15 cellular contexts compared by ENCODE assay signal in genomic region chr9:131439224-131439623, GRCh38. TPM values are rescaled to one million over a fixed set of nuclear protein-coding genes. Genes with fewer than 3 reads are reported as not detected.
DNase-seq lines count a peak whose midpoint lies in the region; ATAC-seq and TF ChIP-seq lines count a peak whose summit lies in the region.
"Had no signal": no experiment of that assay in that cellular context is flagged by ENCODE, and none has a peak within 500 bp of the region (broad histone marks: within the 10 kb centered on the region; RNA-seq: fewer than 3 reads in every experiment).

No MANE protein-coding gene starts in this region.

- peak; percentile 11 for ATAC-seq in stimulated activated naive CD8-positive, alpha-beta T cell treated with anti-CD3 and anti-CD28 coated beads, Interleukin-15, Interleukin-2, amounts not matched to agents 100 U/mL and 50 U/mL, for 24 hours
- ATAC-seq in stimulated activated naive CD8-positive, alpha-beta T cell treated with anti-CD3 and anti-CD28 coated beads, Interleukin-15, amount 100 ng/mL, for 72 hours = no peak
- ATAC-seq in activated CD8-positive, alpha-beta T cell treated with anti-CD3 and anti-CD28 coated beads for 36 hours = no peak
- no peak for ATAC-seq in HG02938 (IDR thresholded peaks at IDR 0.05; ENCODE audit: unreplicated experiment)
- ATAC-seq: pancreas, sciatic nerve had no signal

- no peak for TF ChIP-seq CTCF in activated CD8-positive, alpha-beta T cell treated with anti-CD3 and anti-CD28 coated beads for 36 hours (IDR thresholded peaks at IDR 0.05)

- no peaks in the 10 kb centered on the region for H3K27me3 Mint-ChIP-seq in stimulated activated naive CD8-positive, alpha-beta T cell treated with anti-CD3 and anti-CD28 coated beads, Interleukin-15, amount 100 ng/mL, for 72 hours
- no peaks in the 10 kb centered on the region for H3K27me3 Mint-ChIP-seq in activated CD8-positive, alpha-beta T cell treated with anti-CD3 and anti-CD28 coated beads for 36 hours
- peaks cover 0 to 6% (median 1%) of the 10 kb centered on the region in 3 donors for H3K27me3 Mint-ChIP-seq in immature natural killer cell (ENCODE audit: low read depth in 3 of 3)
- H3K27me3 Mint-ChIP-seq in stimulated activated naive CD8-positive, alpha-beta T cell treated with anti-CD3 and anti-CD28 coated beads, Interleukin-15, Interleukin-2, amounts not matched to agents 100 ng/mL and 50 ng/mL, for 24 hours = no peaks in the 10 kb centered on the region

- H3K36me3 Mint-ChIP-seq in activated CD8-positive, alpha-beta T cell treated with anti-CD3 and anti-CD28 coated beads for 36 hours (ENCODE audit: low read depth) = peaks cover 50% of the 10 kb centered on the region
- peaks cover 0 to 56% (median 25%) of the 10 kb centered on the region in 3 donors for H3K36me3 Mint-ChIP-seq in immature natural killer cell
- H3K36me3 Mint-ChIP-seq in stimulated activated naive CD8-positive, alpha-beta T cell treated with anti-CD3 and anti-CD28 coated beads, Interleukin-15, Interleukin-2, amounts not matched to agents 100 ng/mL and 50 ng/mL, for 24 hours (ENCODE audit: low read depth) = peaks cover 82% of the 10 kb centered on the region

- CTCF ChIA-PET in activated CD8-positive, alpha-beta T cell treated with anti-CD3 and anti-CD28 coated beads for 36 hours (lab: Charles Lee) = interaction anchor here (0.8 to 1.2 kb wide), 4 partner anchors 11 to 61 kb away, joined by 3 to 4 read pairs (median 3); no protein-coding TSS in a partner anchor

- intact Hi-C loops in activated CD8-positive, alpha-beta T cell treated with anti-CD3 and anti-CD28 coated beads for 36 hours (cut with micrococcal nuclease) = no loop called here

- peak overlapping the region in 1 of 2 donors; percentile 59 for H3K27ac Mint-ChIP-seq in stimulated activated naive CD8-positive, alpha-beta T cell treated with anti-CD3 and anti-CD28 coated beads, Interleukin-15, amount 100 ng/mL, for 72 hours
- peak overlapping the region; percentile 77 for H3K27ac Mint-ChIP-seq in activated CD8-positive, alpha-beta T cell treated with anti-CD3 and anti-CD28 coated beads for 36 hours
- peak overlapping the region; percentile 35 to 85 (median 75) for H3K27ac Mint-ChIP-seq in immature natural killer cell
- H3K27ac Mint-ChIP-seq in stimulated activated naive CD8-positive, alpha-beta T cell treated with anti-CD3 and anti-CD28 coated beads, Interleukin-15, Interleukin-2, amounts not matched to agents 100 ng/mL and 50 ng/mL, for 24 hours = peak overlapping the region; percentile 16

- H3K4me1 Mint-ChIP-seq in stimulated activated naive CD8-positive, alpha-beta T cell treated with anti-CD3 and anti-CD28 coated beads, Interleukin-15, amount 100 ng/mL, for 72 hours = peaks cover 41% of the 10 kb centered on the region
- peaks cover 36% of the 10 kb centered on the region for H3K4me1 Mint-ChIP-seq in activated CD8-positive, alpha-beta T cell treated with anti-CD3 and anti-CD28 coated beads for 36 hours (ENCODE audit: low read depth)
- H3K4me1 Mint-ChIP-seq in immature natural killer cell = peaks cover 32 to 50% of the 10 kb centered on the region in 2 donors
- H3K4me1 Mint-ChIP-seq in stimulated activated naive CD8-positive, alpha-beta T cell treated with anti-CD3 and anti-CD28 coated beads, Interleukin-15, Interleukin-2, amounts not matched to agents 100 ng/mL and 50 ng/mL, for 24 hours (ENCODE audit: low read depth) = peaks cover 35% of the 10 kb centered on the region

- no peak overlapping the region for H3K4me3 Mint-ChIP-seq in stimulated activated naive CD8-positive, alpha-beta T cell treated with anti-CD3 and anti-CD28 coated beads, Interleukin-15, amount 100 ng/mL, for 72 hours
- H3K4me3 Mint-ChIP-seq in activated CD8-positive, alpha-beta T cell treated with anti-CD3 and anti-CD28 coated beads for 36 hours = no peak overlapping the region
- peak overlapping the region in 1 of 5 donors; percentile 19 for H3K4me3 Mint-ChIP-seq in immature natural killer cell
- no peak overlapping the region for H3K4me3 Mint-ChIP-seq in stimulated activated naive CD8-positive, alpha-beta T cell treated with anti-CD3 and anti-CD28 coated beads, Interleukin-15, Interleukin-2, amounts not matched to agents 100 ng/mL and 50 ng/mL, for 24 hours

- no peak for DNase-seq in stimulated activated naive CD8-positive, alpha-beta T cell treated with anti-CD3 and anti-CD28 coated beads, Interleukin-15, Interleukin-2, amounts not matched to agents 100 U/mL and 50 U/mL, for 24 hours
- DNase-seq in stimulated activated naive CD8-positive, alpha-beta T cell treated with anti-CD3 and anti-CD28 coated beads, Interleukin-15, amount 100 ng/mL, for 72 hours = no peak
- DNase-seq in activated CD8-positive, alpha-beta T cell treated with anti-CD3 and anti-CD28 coated beads for 36 hours = no peak
- DNase-seq in immature natural killer cell (no peak), medulla oblongata (ENCODE audit: extremely low spot score) (no peak)
- no peak for DNase-seq in activated CD4-positive, CD25-positive, alpha-beta regulatory T cell treated with anti-CD3 and anti-CD28 coated beads, Interleukin-2, amount 50 U/mL, for 72 hours
- DNase-seq: activated CD8-positive, alpha-beta memory T cell treated with anti-CD3 and anti-CD28 coated beads for 24 hours; NCI-H1092; NCI-H2107; NCI-H526; upper lobe of left lung had no signal

- POLR2A ChIA-PET in activated CD8-positive, alpha-beta T cell treated with anti-CD3 and anti-CD28 coated beads for 36 hours (lab: Charles Lee) = interaction anchor here (0.6 to 2.3 kb wide), 5 partner anchors 10 to 88 kb away, joined by 3 to 6 read pairs (median 3); no protein-coding TSS in a partner anchor

- H3K9me3 Mint-ChIP-seq in stimulated activated naive CD8-positive, alpha-beta T cell treated with anti-CD3 and anti-CD28 coated beads, Interleukin-15, amount 100 ng/mL, for 72 hours = no peaks in the 10 kb centered on the region
- no peaks in the 10 kb centered on the region for H3K9me3 Mint-ChIP-seq in activated CD8-positive, alpha-beta T cell treated with anti-CD3 and anti-CD28 coated beads for 36 hours
- no peaks in the 10 kb centered on the region for H3K9me3 Mint-ChIP-seq in immature natural killer cell
- no peaks in the 10 kb centered on the region for H3K9me3 Mint-ChIP-seq in stimulated activated naive CD8-positive, alpha-beta T cell treated with anti-CD3 and anti-CD28 coated beads, Interleukin-15, Interleukin-2, amounts not matched to agents 100 ng/mL and 50 ng/mL, for 24 hours

RNA-seq across cellular contexts. Expression of gene PRRC2B, which starts 45.3 kb away (rescaled TPM):
- 100 to 1,000 TPM; 134 to 141 TPM for total RNA-seq in activated CD8-positive, alpha-beta T cell treated with anti-CD3 and anti-CD28 coated beads for 36 hours
- 10 to 100 TPM in 1 of 3 donors, 1 to 10 TPM in 2; 2.0 to 48.1 (median 9.6) TPM for polyA plus RNA-seq in immature natural killer cell
